18 cellular contexts compared by ENCODE assay signal in genomic region chr11:1925373-1926155, GRCh38. TPM values are rescaled to one million over a fixed set of nuclear protein-coding genes. Genes with fewer than 3 reads are reported as not detected.
"Had no signal": no experiment of that assay in that cellular context is flagged by ENCODE, and none has a peak within 500 bp of the region (broad histone marks: within the 10 kb centered on the region; RNA-seq: fewer than 3 reads in every experiment).

No MANE protein-coding gene starts in this region.

- DNase-seq: activated CD4-positive, alpha-beta T cell treated with anti-CD3 and anti-CD28 coated beads, Interleukin-2, amount 50 U/mL, for 4 hours; activated naive CD4-positive, alpha-beta T cell; activated naive CD8-positive, alpha-beta T cell treated with anti-CD3 and anti-CD28 coated beads, Interleukin-2, amount 10 ng/mL, durations not matched to agents 7 days and 5 days; brain microvascular endothelial cell; cortex of kidney; erythroblast; foreskin melanocyte; immature natural killer cell; lower lobe of right lung; stimulated activated CD4-positive, alpha-beta T cell treated with anti-CD3 and anti-CD28 coated beads, Interleukin-2, amount 100 ng/mL, for 48 hours; stomach; SW 1271; testis had no signal

- ATAC-seq: lower lobe of right lung; natural killer cell treated with Interleukin-12 subunit alpha and Interleukin-12 subunit beta and Interleukin-15 and Interleukin-18, amount 100 ng/mL, for 72 hours had no signal

- H3K9me3 ChIP-seq: lower lobe of right lung, stomach, testis, upper lobe of left lung had no signal

- H3K36me3 ChIP-seq: brain microvascular endothelial cell, lower lobe of right lung, stomach, upper lobe of left lung had no signal

- H3K4me1 ChIP-seq: lower lobe of right lung, upper lobe of left lung had no signal

- H3K27me3 ChIP-seq: brain microvascular endothelial cell, testis, upper lobe of left lung had no signal

- H3K4me3 ChIP-seq: lower lobe of right lung, skin epidermis, stomach, testis, upper lobe of left lung had no signal

- H3K27ac ChIP-seq: brain microvascular endothelial cell, lower lobe of right lung, stomach, upper lobe of left lung had no signal

RNA-seq across cellular contexts. Expression of gene TNNT3, which starts 6.1 kb away (rescaled TPM):
- polyA plus RNA-seq: immature natural killer cell had no signal

RNA-seq across cellular contexts. Expression of gene PRR33, which starts 33.9 kb away (rescaled TPM):
- total RNA-seq: activated naive CD8-positive, alpha-beta T cell treated with anti-CD3 and anti-CD28 coated beads, Interleukin-2, amount 10 ng/mL, durations not matched to agents 7 days and 5 days; lower lobe of right lung; mesenteric fat pad; natural killer cell treated with Interleukin-12 subunit alpha and Interleukin-12 subunit beta and Interleukin-15 and Interleukin-18, amount 100 ng/mL, for 72 hours; stomach; T-helper 2 cell treated with Interferon-gamma antibody and Interleukin-4, amounts not matched to agents 100 ng/mL and 5 ng/mL, for 36 hours; upper lobe of left lung had no signal
